Comparison of ENCODE assay signal across 8 cellular contexts in the genomic region with DNA sequence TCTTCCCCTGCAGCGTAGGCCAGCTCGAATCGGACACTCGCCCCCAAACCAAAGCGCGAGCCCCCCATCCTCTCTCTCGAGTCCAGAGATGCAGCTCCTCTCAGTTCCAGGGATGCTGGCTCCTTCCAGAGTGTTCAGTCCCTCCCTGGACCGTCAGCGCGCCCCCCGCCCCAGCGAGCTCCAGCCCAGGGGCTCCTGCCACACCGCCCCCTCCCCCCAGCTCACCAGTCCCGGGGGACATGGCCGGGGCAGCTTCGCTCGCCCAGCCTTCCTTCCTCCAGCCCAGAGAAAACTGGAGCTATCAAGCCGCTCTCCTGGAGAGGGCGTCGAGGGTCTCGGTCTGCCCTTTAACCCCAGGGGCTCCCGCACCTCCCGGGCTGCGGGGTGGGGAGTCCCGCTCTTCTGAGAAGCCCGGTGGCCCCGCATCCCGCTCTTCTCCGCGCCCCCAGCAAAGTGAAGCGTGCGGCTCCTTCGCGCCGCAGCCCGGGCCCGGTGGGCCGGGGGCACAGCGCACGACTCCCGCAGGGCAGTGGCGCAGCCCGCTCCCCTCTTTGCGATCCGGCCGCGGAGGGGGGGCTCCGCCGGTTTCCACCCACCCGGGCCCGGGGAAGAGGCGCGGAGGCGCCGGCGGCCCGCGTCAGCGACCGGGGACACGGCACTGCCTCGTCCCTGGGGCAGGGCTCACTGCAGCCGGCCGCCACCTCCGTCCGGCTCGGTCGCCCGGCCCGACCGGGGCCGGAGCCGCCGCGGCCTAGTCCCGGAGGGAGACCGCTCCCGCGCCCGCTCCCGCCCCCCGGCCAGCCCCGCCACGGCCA. TPM values are rescaled to one million over a fixed set of nuclear protein-coding genes. Genes with fewer than 3 reads are reported as not detected.
DNase-seq lines count a peak whose midpoint lies in the region; ATAC-seq, FAIRE-seq and TF ChIP-seq lines count a peak whose summit lies in the region.

No MANE protein-coding gene starts in this region.

- in situ Hi-C loops in K562 (cut with MboI) = no loop called here

- H3K79me2 ChIP-seq in K562 (ENCODE audit: control insufficient read depth, insufficient read depth, low read length) = peaks cover 22% of the 10 kb centered on the region

- H3K4me1 ChIP-seq in K562 (replicated peaks in 1 of 2; ENCODE audit: control insufficient read depth in 2 of 2, insufficient read depth in 2 of 2, low read length in 2 of 2) = peaks cover 7 to 17% of the 10 kb centered on the region in 2 experiments; a peak in 4 of 5 replicates
- peaks cover 7% of the 10 kb centered on the region; the same call in 1 of the 2 replicates for H3K4me1 ChIP-seq in iPS-20b (ENCODE audit: insufficient read depth, low read length)

- no peak for FAIRE-seq in K562 (lab: Jason Lieb, UNC)

- no peaks in the 10 kb centered on the region for H3K9me3 ChIP-seq in K562 (replicated peaks; ENCODE audit: control insufficient read depth, insufficient read depth, low read depth, low read length)
- no peaks in the 10 kb centered on the region for H3K9me3 ChIP-seq in iPS-20b (ENCODE audit: insufficient read depth, low read depth, low read length)

- H3K36me3 ChIP-seq in K562 (ENCODE audit: control insufficient read depth, insufficient read depth, low read length) (peaks cover 24% of the 10 kb centered on the region), iPS-20b (ENCODE audit: insufficient read depth, low read depth, low read length) (peaks cover 32% of the 10 kb centered on the region)

- intact Hi-C loops in K562 (cut with micrococcal nuclease) = loop anchor here (5.0 kb wide), 1 partner anchor 44 kb away; the partner anchor contains the start of gene SETD9

- CTCF ChIA-PET in K562 (lab: Yijun Ruan, JAX; ENCODE audit: low intra/inter-chr PET ratio) = no interaction called here

- no peak for TF ChIP-seq POLR2A in K562 (conservative IDR thresholded peaks at IDR 0.05)

- no peak; the same call in 1 of the 2 replicates for TF ChIP-seq CTCF in AG10803 (conservative IDR thresholded peaks at IDR 0.05; ENCODE audit: low read length)
- TF ChIP-seq CTCF in K562 (IDR thresholded peaks at IDR 0.05 in 2 of 3, conservative IDR thresholded peaks at IDR 0.05 in 1 of 3; ENCODE audit: insufficient read depth in 2 of 3, low read depth in 1 of 3, low read length in 3 of 3) = no peak

- no peak for TF ChIP-seq EP300 in K562 (IDR thresholded peaks at IDR 0.05; ENCODE audit: low read length)

- no TSS peak for BruUV-seq in K562 (replicated peaks; lab: Mats Ljungman, UMichigan)

- H3K4me2 ChIP-seq in K562 (ENCODE audit: insufficient read depth, low read length) = peak overlapping the region; percentile 79

- H3K9ac ChIP-seq in K562 (ENCODE audit: insufficient read depth in 1 of 2, low read depth in 2 of 2, low read length in 2 of 2) (peak overlapping the region; percentile 78 to 96; a peak in 3 of 4 replicates), iPS-20b (ENCODE audit: low read depth, low read length) (peak overlapping the region; percentile 63)

- peak; percentile 60 for ATAC-seq in GM18907 (IDR thresholded peaks at IDR 0.05; ENCODE audit: unreplicated experiment)
- peak; percentile 32 for ATAC-seq in HG03108 (IDR thresholded peaks at IDR 0.05; ENCODE audit: unreplicated experiment)
- peak; percentile 65 for ATAC-seq in K562

- H3K27me3 ChIP-seq in K562 (ENCODE audit: control insufficient read depth in 2 of 2, insufficient read depth in 2 of 2, low read length in 2 of 2) (peaks cover 0 to 6% of the 10 kb centered on the region in 2 experiments; a peak in 3 of 5 replicates), iPS-20b (ENCODE audit: insufficient read depth, low read length) (peaks cover 19% of the 10 kb centered on the region)

- TF ChIP-seq RAD21 in K562 (CRISPR knock-in tag; conservative IDR thresholded peaks at IDR 0.05 in 1 of 2, IDR thresholded peaks at IDR 0.05 in 1 of 2) = no peak

- no peaks in the 10 kb centered on the region; the same call in 1 of the 2 replicates for H4K20me1 ChIP-seq in K562 (replicated peaks; ENCODE audit: control insufficient read depth, insufficient read depth, low read length)

- H3K27ac ChIP-seq in K562 (ENCODE audit: extremely low read depth, low read depth, low read length) (peak overlapping the region; percentile 67; the same call in 2 of the 3 replicates), iPS-20b (ENCODE audit: low read length) (peak overlapping the region; percentile 75), skin epidermis (peak overlapping the region; percentile 45 to 93 (median 83))

- DNase-seq in AG10803 (ENCODE audit: low read depth) (peak; percentile 18), T follicular helper cell (ENCODE audit: low read depth) (peak; percentile 1), K562 (ENCODE audit: extremely low read depth in 1 of 4, low spot score in 3 of 4) (peak in 3 of 4 experiments; percentile 14 to 46 (median 29)), NCI-H1436 (lab: John Stamatoyannopoulos, UW) (no peak)

- WGBS in K562 (ENCODE audit: insufficient coverage, low coverage, missing lambda C conversion rate) = 1% methylated on average over 28 of the region's 84 CpGs

- POLR2A ChIA-PET in K562 (lab: Yijun Ruan, JAX) = interaction anchor here (0.5 to 4.1 kb wide), 6 partner anchors 9 to 208 kb away, joined by 3 to 16 read pairs (median 6); no protein-coding TSS in a partner anchor

- peak overlapping the region; percentile 73 for H2AFZ ChIP-seq in K562 (ENCODE audit: low read depth, low read length)

- no peaks in the 10 kb centered on the region for H3K9me1 ChIP-seq in K562 (ENCODE audit: control insufficient read depth, insufficient read depth, low read length)

- H3K4me3 ChIP-seq in AG10803 (ENCODE audit: low read length) (peak overlapping the region; percentile 75), K562 (peak overlapping the region; percentile 64), iPS-20b (ENCODE audit: low read length) (peak overlapping the region; percentile 86), skin epidermis (peak overlapping the region; percentile 66 to 99 (median 93))

TF ChIP-seq in K562, 482 proteins besides CTCF, POLR2A, EP300 and RAD21 (continues in another document):
- TF ChIP-seq PCBP1 (IDR thresholded peaks at IDR 0.05; ENCODE audit: low read depth, low read length, poor library complexity, severe bottlenecking) = peak; percentile 24
- peak in 1 of 2 experiments; percentile 48; a peak in 2 of 4 replicates for TF ChIP-seq UBTF (IDR thresholded peaks at IDR 0.05; ENCODE audit: borderline replicate concordance in 1 of 2, low read depth in 2 of 2, low read length in 2 of 2)

RNA-seq across cellular contexts. Expression of gene MIER3, which starts 0.6 kb away (rescaled TPM):
- 9.0 and 26.4 TPM in 2 replicates for total RNA-seq in K562 (2011; cell fraction: chromatin; rRNA removed; ENCODE audit: low replicate concordance)
- 2.8 and 3.9 TPM in 2 replicates for total RNA-seq in K562 (2011; cell fraction: nucleolus; rRNA removed)
- total RNA-seq in K562 (2011; cell fraction: nucleoplasm; rRNA removed) = 9.2 TPM in 2 replicates
- total RNA-seq in K562 (2014; rRNA removed) = 8.5 and 8.9 TPM in 2 replicates
- total RNA-seq in K562 (2014; rRNA removed; fragmentation: Illumina TruSeq; extraction: Trizol) = 29.3 and 37.5 TPM in 2 replicates
- total RNA-seq in K562 (2015; rRNA removed; fragmentation: Illumina TruSeq; extraction: Trizol) = 20.1 and 23.1 TPM in 2 replicates
- 17.8 and 18.3 TPM in 2 replicates for total RNA-seq in K562 (2021)
- 12.8 and 16.7 TPM in 2 replicates for polyA plus RNA-seq in K562 (2011; rRNA removed)
- 4.1 and 7.8 TPM in 2 replicates for polyA plus RNA-seq in K562 (2011; cell fraction: cytosol; rRNA removed)
- polyA plus RNA-seq in K562 (2011; cell fraction: nucleus; rRNA removed) = 20.0 and 20.8 TPM in 2 replicates
- polyA plus RNA-seq in K562 (2012) = 7.7 and 8.6 TPM in 2 replicates
- 13.0 and 20.2 TPM in 2 replicates for polyA plus RNA-seq in K562 (2014; fragmentation: Illumina TruSeq; extraction: Trizol)
- polyA plus RNA-seq in K562 (2014; fragmentation: Nextera tagmentation; extraction: Ambion mirVana) = 1 to 10 TPM; 4.1 to 6.2 TPM
- polyA plus RNA-seq in K562 (2014; rRNA removed) = 7.5 and 10.0 TPM in 2 replicates
- 42.0 and 42.2 TPM in 2 replicates for polyA minus RNA-seq in K562 (2011; rRNA and poly(A)+ RNA removed)
- 10.2 and 15.1 TPM in 2 replicates for polyA minus RNA-seq in K562 (2011; cell fraction: cytosol; rRNA and poly(A)+ RNA removed)
- 7.8 and 16.9 TPM in 2 replicates for polyA minus RNA-seq in K562 (2011; cell fraction: nucleus; rRNA and poly(A)+ RNA removed)

RNA-seq across cellular contexts. Expression of gene SETD9, which starts 41.9 kb away (rescaled TPM):
- total RNA-seq in K562 (2011; cell fraction: chromatin; rRNA removed; ENCODE audit: low replicate concordance) = 4.1 and 11.4 TPM in 2 replicates
- total RNA-seq in K562 (2011; cell fraction: nucleolus; rRNA removed) = 4.2 and 5.7 TPM in 2 replicates
- total RNA-seq in K562 (2011; cell fraction: nucleoplasm; rRNA removed) = 7.0 and 7.2 TPM in 2 replicates
- total RNA-seq in K562 (2014; rRNA removed) (11.2 and 12.3 TPM in 2 replicates), K562 (2014; rRNA removed; fragmentation: Illumina TruSeq; extraction: Trizol) (20.2 and 21.1 TPM in 2 replicates), K562 (2015; rRNA removed; fragmentation: Illumina TruSeq; extraction: Trizol) (21.5 and 22.6 TPM in 2 replicates), K562 (2021) (11.8 and 16.1 TPM in 2 replicates)
- polyA plus RNA-seq in K562 (2011; rRNA removed) (15.0 and 19.8 TPM in 2 replicates), K562 (2014; fragmentation: Illumina TruSeq; extraction: Trizol) (15.4 and 15.5 TPM in 2 replicates), K562 (2014; fragmentation: Nextera tagmentation; extraction: Ambion mirVana) (10 to 100 TPM; 26.1 to 32.6 TPM), K562 (2014; rRNA removed) (10.8 and 13.0 TPM in 2 replicates)
- polyA plus RNA-seq in K562 (2011; cell fraction: cytosol; rRNA removed) = 4.4 and 7.5 TPM in 2 replicates
- 3.9 and 5.7 TPM in 2 replicates for polyA plus RNA-seq in K562 (2011; cell fraction: nucleus; rRNA removed)
- 10.6 and 13.6 TPM in 2 replicates for polyA plus RNA-seq in K562 (2012)
- 10.6 and 14.0 TPM in 2 replicates for polyA minus RNA-seq in K562 (2011; rRNA and poly(A)+ RNA removed)
- polyA minus RNA-seq in K562 (2011; cell fraction: cytosol; rRNA and poly(A)+ RNA removed) = 4.4 and 11.8 TPM in 2 replicates
- 2.6 and 6.6 TPM in 2 replicates for polyA minus RNA-seq in K562 (2011; cell fraction: nucleus; rRNA and poly(A)+ RNA removed)
